Comparison of ENCODE assay signal across 8 cellular contexts in the genomic region with DNA sequence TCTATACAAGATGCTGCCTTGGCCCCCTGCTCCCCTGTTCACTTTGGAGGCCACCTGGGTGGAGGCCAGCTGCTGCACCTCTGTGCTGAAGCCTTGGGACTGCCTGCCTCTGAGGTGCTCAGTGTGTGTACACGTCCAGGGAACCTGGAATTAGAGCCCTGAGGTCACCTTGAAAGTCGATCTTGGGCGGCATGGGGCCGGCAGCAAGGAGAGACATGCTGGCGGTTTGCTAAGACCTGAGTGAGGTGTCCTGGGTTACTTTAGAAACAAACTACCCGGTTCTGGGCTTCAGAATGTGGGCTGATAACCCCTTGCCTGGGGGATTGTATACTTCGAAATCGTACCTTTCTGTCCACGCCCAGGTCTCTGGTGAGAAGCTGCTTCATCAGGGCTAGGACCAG. TPM values are rescaled to one million over a fixed set of nuclear protein-coding genes. Genes with fewer than 3 reads are reported as not detected.
A peak's percentile ranks its signal among the peaks of the same experiment; 100 is the strongest.
DNase-seq lines count a peak whose midpoint lies in the region; TF ChIP-seq lines count a peak whose summit lies in the region.

No MANE protein-coding gene starts in this region.

- H3K27me3 ChIP-seq in Caco-2 (replicated peaks; ENCODE audit: control insufficient read depth, insufficient read depth, low read length) (no peaks in the 10 kb centered on the region), trophoblast cell (ENCODE audit: insufficient read depth, low read length) (no peaks in the 10 kb centered on the region)

- H3K27me3 Mint-ChIP-seq in Caco-2 (ENCODE audit: insufficient read depth, unreplicated experiment), result no peaks in the 10 kb centered on the region

- H3K4me3 ChIP-seq in Caco-2 (ENCODE audit: low read depth, low read length) (no peak overlapping the region), fibroblast of the aortic adventitia (ENCODE audit: low read depth, low read length) (peak overlapping the region; percentile 32), trophoblast cell (ENCODE audit: low read depth, low read length) (no peak overlapping the region)

- H3K4ac ChIP-seq in trophoblast cell (ENCODE audit: low read depth, low read length), result peak overlapping the region; percentile 1

- H3K4me1 ChIP-seq in Caco-2 (peaks cover 19% of the 10 kb centered on the region), trophoblast cell (ENCODE audit: control insufficient read depth in 1 of 2, insufficient read depth in 2 of 2, low read length in 2 of 2) (peaks cover 47 to 51% of the 10 kb centered on the region in 2 experiments)

- H3K9ac ChIP-seq in trophoblast cell (ENCODE audit: low read length), result no peak overlapping the region

- intact Hi-C loops in Caco-2 (cut with micrococcal nuclease; ENCODE audit: unreplicated experiment), result loop anchor here (1.0 to 2.0 kb wide), 4 partner anchors 89 to 169 kb away; no protein-coding TSS in a partner anchor

- H3K23ac ChIP-seq in trophoblast cell (ENCODE audit: low read length), result no peak overlapping the region

- peak overlapping the region; percentile 19 for H2AK5ac ChIP-seq in trophoblast cell (ENCODE audit: low read length)

- H3K9me3 Mint-ChIP-seq in Caco-2 (ENCODE audit: unreplicated experiment), result no peaks in the 10 kb centered on the region

- no peaks in the 10 kb centered on the region; the same call in none of the 2 replicates for H3K36me3 ChIP-seq in Caco-2 (ENCODE audit: control insufficient read depth, insufficient read depth, low read length)
- peaks cover 39% of the 10 kb centered on the region in 2 experiments for H3K36me3 ChIP-seq in trophoblast cell (ENCODE audit: control insufficient read depth in 1 of 2, insufficient read depth in 2 of 2, low read length in 2 of 2)

- H3K4me3 Mint-ChIP-seq in Caco-2 (ENCODE audit: unreplicated experiment), result no peak overlapping the region

- peak overlapping the region; percentile 34 for H4K12ac ChIP-seq in trophoblast cell (ENCODE audit: low read depth, low read length)

- H3K18ac ChIP-seq in trophoblast cell (ENCODE audit: low read length), result peak overlapping the region; percentile 19

- H3K27ac Mint-ChIP-seq in Caco-2 (ENCODE audit: unreplicated experiment), result peak overlapping the region; percentile 73

- peak overlapping the region; percentile 0 for H2BK12ac ChIP-seq in trophoblast cell (ENCODE audit: low read length)

- no CpG with 5 or more reads among the region's 9 CpGs for WGBS in trophoblast cell (ENCODE audit: extremely low coverage, insufficient coverage, insufficient read length)

- H2AFZ ChIP-seq in trophoblast cell (ENCODE audit: insufficient read depth, low read length, poor library complexity), result no peak overlapping the region

- POLR2A ChIA-PET in Caco-2 (lab: Charles Lee), result interaction anchor here (0.6 kb wide), 2 partner anchors 178 to 631 kb away, joined by 3 to 5 read pairs; no protein-coding TSS in a partner anchor

- H3K27ac ChIP-seq in VCaP (peak overlapping the region; percentile 72), trophoblast cell (ENCODE audit: low read depth, low read length) (peak overlapping the region; percentile 81)

- peaks cover 15% of the 10 kb centered on the region for H3K79me1 ChIP-seq in trophoblast cell (ENCODE audit: low read length)

- no peak overlapping the region for H4K8ac ChIP-seq in trophoblast cell (ENCODE audit: low read depth, low read length)

- peak overlapping the region; percentile 11 for H3K4me2 ChIP-seq in trophoblast cell (ENCODE audit: low read length)

- H3K9me3 ChIP-seq in Caco-2 (no peaks in the 10 kb centered on the region), trophoblast cell (ENCODE audit: insufficient read depth, low read depth, low read length) (peaks cover 1% of the 10 kb centered on the region)

- peaks cover 79% of the 10 kb centered on the region for H3K36me3 Mint-ChIP-seq in Caco-2 (ENCODE audit: insufficient read depth, unreplicated experiment)

- no TSS peak for BruUV-seq in Caco-2 (replicated peaks; lab: Mats Ljungman, UMichigan)

- in situ Hi-C loops in GM13977 (cut with MboI; ENCODE audit: low pct_unique_long_range_greater_than_20kb, low sequenced_read_pairs, unreplicated experiment), result loop anchor here (5.0 to 25.0 kb wide), 2 partner anchors 123 to 328 kb away; a partner anchor contains a TSS

- CTCF ChIA-PET in Caco-2 (lab: Charles Lee), result interaction anchor here (0.7 to 2.0 kb wide), 8 partner anchors 85 to 147 kb away, joined by 3 to 26 read pairs (median 4); a partner anchor contains a TSS

- DNase-seq in Caco-2 (no peak), fibroblast of the aortic adventitia (ENCODE audit: low read depth) (no peak), trophoblast cell (peak; percentile 96), NCI-H2196 (lab: John Stamatoyannopoulos, UW; ENCODE audit: unreplicated experiment) (no peak), GM13977 (ENCODE audit: low spot score) (no peak), NCI-H1694 (lab: John Stamatoyannopoulos, UW) (no peak)
- no peak for DNase-seq in activated CD4-positive, CD25-positive, alpha-beta regulatory T cell treated with anti-CD3 and anti-CD28 coated beads, Interleukin-2, amount 50 U/mL, for 72 hours

- peak overlapping the region; percentile 5 for H2BK120ac ChIP-seq in trophoblast cell (ENCODE audit: insufficient read depth, low read length, poor library complexity)

- H3K4me1 Mint-ChIP-seq in Caco-2 (ENCODE audit: low read depth, unreplicated experiment), result peaks cover 6% of the 10 kb centered on the region

- H3K14ac ChIP-seq in trophoblast cell (ENCODE audit: low read length), result peak overlapping the region; percentile 16

- TF ChIP-seq CTCF in Caco-2 (IDR thresholded peaks at IDR 0.05; ENCODE audit: insufficient read depth in 1 of 2, low read depth in 1 of 2, low read length in 1 of 2, severe bottlenecking in 1 of 2, unreplicated experiment in 1 of 2), result no peak
- TF ChIP-seq CTCF in VCaP (conservative IDR thresholded peaks at IDR 0.05), result no peak
- TF ChIP-seq CTCF in fibroblast of the aortic adventitia (IDR thresholded peaks at IDR 0.05; ENCODE audit: insufficient read depth, low read length), result no peak
- no peak for TF ChIP-seq CTCF in GM13977 (IDR thresholded peaks at IDR 0.05; ENCODE audit: extremely low read depth, insufficient read depth, missing control alignments)

- H4K91ac ChIP-seq in trophoblast cell (ENCODE audit: low read depth, low read length), result peak overlapping the region; percentile 65

- peak overlapping the region; percentile 5 for H2BK5ac ChIP-seq in trophoblast cell (ENCODE audit: low read depth, low read length, poor library complexity)

- peaks cover 16% of the 10 kb centered on the region for H3K79me2 ChIP-seq in trophoblast cell (ENCODE audit: control insufficient read depth, insufficient read depth, low read length, poor library complexity)

RNA-seq across cellular contexts. Expression of a gene that starts 25.5 kb away (rescaled TPM):
- 3.1 and 3.8 TPM in 2 replicates for total RNA-seq in Caco-2 (2022)
- total RNA-seq in fibroblast of the aortic adventitia (ENCODE audit: low replicate concordance), result 1.9 and 4.3 TPM in 2 replicates
- 1.1 and 1.4 TPM in 2 replicates for polyA plus RNA-seq in trophoblast cell (2013)

RNA-seq across cellular contexts. Expression of a gene that starts 26.2 kb away (rescaled TPM):
- total RNA-seq in Caco-2 (2022) (345 and 355 TPM in 2 replicates), fibroblast of the aortic adventitia (ENCODE audit: low replicate concordance) (127 and 166 TPM in 2 replicates)
- 160 and 164 TPM in 2 replicates for polyA plus RNA-seq in trophoblast cell (2013)

RNA-seq across cellular contexts. Expression of a gene that starts 38.9 kb away (rescaled TPM):
- total RNA-seq in Caco-2 (2022) (6.7 and 8.1 TPM in 2 replicates), fibroblast of the aortic adventitia (ENCODE audit: low replicate concordance) (0.45 and 1.4 TPM in 2 replicates)
- 4.5 and 4.6 TPM in 2 replicates for polyA plus RNA-seq in trophoblast cell (2013)

RNA-seq across cellular contexts. Expression of a gene that starts 48.3 kb away (rescaled TPM):
- 1.1 and 1.3 TPM in 2 replicates for total RNA-seq in Caco-2 (2022)
- total RNA-seq in fibroblast of the aortic adventitia (ENCODE audit: low replicate concordance), result 0.18 and 2.5 TPM in 2 replicates
- polyA plus RNA-seq in trophoblast cell (2013), result 0.52 and 0.56 TPM in 2 replicates

Comparison
In these comparisons a context has a peak if more than half of its experiments do, and no peak if none do; other contexts are left out.
1. DNase-seq: peak in trophoblast cell (2 of 2); none in Caco-2 (0 of 2), fibroblast of the aortic adventitia (single experiment), NCI-H2196 (single experiment), activated CD4-positive, CD25-positive, alpha-beta regulatory T cell treated with anti-CD3 and anti-CD28 coated beads, Interleukin-2, amount 50 U/mL, for 72 hours (single experiment), GM13977 (single experiment) and NCI-H1694 (single experiment).